Comparison of ENCODE assay signal across 20 cellular contexts in genomic region chr14:71136386-71137060, GRCh38.
DNase-seq lines count a peak whose midpoint lies in the region; ATAC-seq and TF ChIP-seq lines count a peak whose summit lies in the region.
"Had no signal": no experiment of that assay in that cellular context is flagged by ENCODE, and none has a peak within 500 bp of the region (broad histone marks: within the 10 kb centered on the region; RNA-seq: fewer than 3 reads in every experiment).

No MANE protein-coding gene starts in this region.

- POLR2A ChIA-PET in activated CD4-positive, alpha-beta T cell treated with anti-CD3 and anti-CD28 coated beads, Interleukin-2, amount 10 ng/mL, durations not matched to agents 7 days and 5 days (lab: Charles Lee), result no interaction called here

- no peak for TF ChIP-seq CTCF in esophagus muscularis mucosa (IDR thresholded peaks at IDR 0.05)

- H3K27me3 ChIP-seq in esophagus muscularis mucosa, result no peaks in the 10 kb centered on the region

- no peak for TF ChIP-seq EP300 in esophagus muscularis mucosa (IDR thresholded peaks at IDR 0.05)

- H3K27me3 Mint-ChIP-seq in activated CD4-positive, alpha-beta T cell treated with anti-CD3 and anti-CD28 coated beads, Interleukin-2, amount 10 ng/mL, durations not matched to agents 7 days and 5 days, result no peaks in the 10 kb centered on the region
- H3K27me3 Mint-ChIP-seq in T-helper 17 cell, result peaks cover 18% of the 10 kb centered on the region

- H3K27ac ChIP-seq in esophagus muscularis mucosa (replicated peaks in 1 of 4) (no peak overlapping the region), substantia nigra (ENCODE audit: low read depth, low read length, poor library complexity, severe bottlenecking) (no peak overlapping the region)

- intact Hi-C loops in esophagus muscularis mucosa (cut with DNase I), result loop anchor here (5.0 kb wide), 1 partner anchor 721 kb away; no protein-coding TSS in a partner anchor

- H3K9me3 Mint-ChIP-seq in activated CD4-positive, alpha-beta T cell treated with anti-CD3 and anti-CD28 coated beads, Interleukin-2, amount 10 ng/mL, durations not matched to agents 7 days and 5 days, result no peaks in the 10 kb centered on the region

- H3K4me1 Mint-ChIP-seq in activated CD4-positive, alpha-beta T cell treated with anti-CD3 and anti-CD28 coated beads, Interleukin-2, amount 10 ng/mL, durations not matched to agents 7 days and 5 days, result peaks cover 13% of the 10 kb centered on the region
- H3K4me1 Mint-ChIP-seq in T-helper 17 cell, result peaks cover 10% of the 10 kb centered on the region

- 83% methylated on average over 4 of the region's 9 CpGs for WGBS in esophagus muscularis mucosa

- H3K27ac Mint-ChIP-seq in activated CD4-positive, alpha-beta T cell treated with anti-CD3 and anti-CD28 coated beads, Interleukin-2, amount 10 ng/mL, durations not matched to agents 7 days and 5 days, result peak overlapping the region; percentile 41
- H3K27ac Mint-ChIP-seq in T-helper 17 cell, result peak overlapping the region; percentile 81

- H3K4me3 Mint-ChIP-seq in activated CD4-positive, alpha-beta T cell treated with anti-CD3 and anti-CD28 coated beads, Interleukin-2, amount 10 ng/mL, durations not matched to agents 7 days and 5 days, result no peak overlapping the region
- H3K4me3 Mint-ChIP-seq in T-helper 17 cell, result no peak overlapping the region

- no peak for DNase-seq in activated CD4-positive, alpha-beta T cell treated with anti-CD3 and anti-CD28 coated beads, Interleukin-2, amount 10 ng/mL, durations not matched to agents 7 days and 5 days
- no peak for DNase-seq in activated CD4-positive, alpha-beta T cell treated with anti-CD3 and anti-CD28 coated beads for 48 hours
- DNase-seq in T-helper 17 cell, result no peak
- peak; percentile 72 for DNase-seq in esophagus muscularis mucosa (ENCODE audit: extremely low spot score)
- no peak for DNase-seq in substantia nigra (lab: John Stamatoyannopoulos, UW)
- no peak for DNase-seq in T1000 (lab: John Stamatoyannopoulos, UW)
- DNase-seq: Calu3, DMS79 treated with DMSO at 0.1 percent for 48 hours, GF-D8, Karpas-422, MV-4-11, NCI-H1105, NCI-H1436 treated with DMSO at 0.1 percent for 48 hours, NCI-H187 treated with DMSO at 0.1 percent for 48 hours, NCI-H446 treated with DMSO at 0.1 percent for 48 hours, NCI-H774, PC-3, SK-N-SH had no signal

- no peaks in the 10 kb centered on the region for H3K36me3 ChIP-seq in esophagus muscularis mucosa

- no peak for ATAC-seq in T-helper 17 cell
- no peak for ATAC-seq in HG03378 (IDR thresholded peaks at IDR 0.05; ENCODE audit: unreplicated experiment)
- ATAC-seq: HepG2, PC-3 had no signal

- CTCF ChIA-PET in activated CD4-positive, alpha-beta T cell treated with anti-CD3 and anti-CD28 coated beads, Interleukin-2, amount 10 ng/mL, durations not matched to agents 7 days and 5 days (lab: Charles Lee), result interaction anchor here (0.9 to 1.0 kb wide), 2 partner anchors 13 to 267 kb away, joined by 3 to 5 read pairs; no protein-coding TSS in a partner anchor

- no peak for TF ChIP-seq POLR2A in esophagus muscularis mucosa (IDR thresholded peaks at IDR 0.05; ENCODE audit: low read depth)

- peaks cover 0 to 6% (median 3%) of the 10 kb centered on the region in 4 donors for H3K4me1 ChIP-seq in esophagus muscularis mucosa

- H3K36me3 Mint-ChIP-seq in activated CD4-positive, alpha-beta T cell treated with anti-CD3 and anti-CD28 coated beads, Interleukin-2, amount 10 ng/mL, durations not matched to agents 7 days and 5 days (ENCODE audit: low read depth), result no peaks in the 10 kb centered on the region
- no peaks in the 10 kb centered on the region for H3K36me3 Mint-ChIP-seq in T-helper 17 cell (ENCODE audit: low read depth)

- H3K4me3 ChIP-seq in esophagus muscularis mucosa, result no peak overlapping the region

- H3K9me3 ChIP-seq in T-helper 17 cell (ENCODE audit: control insufficient read depth, low read length, poor library complexity, severe bottlenecking) (no peaks in the 10 kb centered on the region), esophagus muscularis mucosa (peaks cover 0 to 4% (median 0%) of the 10 kb centered on the region in 4 donors)
- H3K9me3 ChIP-seq: SK-N-SH had no signal
